Comparison of ENCODE assay signal across 2 cellular contexts in the genomic region with DNA sequence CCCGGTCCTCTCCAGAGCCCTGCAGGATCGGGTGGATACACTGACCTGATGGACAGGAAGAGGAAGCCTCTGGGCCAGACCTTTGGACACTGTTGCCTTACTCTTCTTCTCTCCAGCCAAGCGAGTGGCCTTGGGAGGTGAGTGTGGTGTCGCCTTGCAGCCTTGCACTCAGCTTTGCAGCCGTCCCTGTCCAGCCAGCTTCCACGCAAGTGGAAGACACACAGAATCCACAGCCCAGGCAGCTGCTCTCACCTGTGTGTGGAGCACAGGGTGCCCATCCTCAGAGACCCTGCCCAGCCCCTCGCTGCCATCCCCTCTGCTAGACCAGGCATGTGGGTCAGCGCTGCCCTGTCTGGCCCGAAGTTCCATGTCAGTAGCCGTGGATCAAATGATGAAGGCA.
A peak's percentile ranks its signal among the peaks of the same experiment; 100 is the strongest.
TF ChIP-seq lines count a peak whose summit lies in the region.

No MANE protein-coding gene starts in this region.

TF ChIP-seq in HepG2, 621 proteins besides CTCF, POLR2A, EP300 and RAD21:
- TF ChIP-seq HNF4A (CRISPR knock-in tag; IDR thresholded peaks at IDR 0.05): peak; percentile 32; the same call in 1 of the 2 replicates
- peak; percentile 27; the same call in 1 of the 2 replicates for TF ChIP-seq SIX4 (CRISPR knock-in tag; IDR thresholded peaks at IDR 0.05)
- no peak for TF ChIP-seq SNAI1 (CRISPR knock-in tag; IDR thresholded peaks at IDR 0.05; ENCODE audit: borderline replicate concordance)
- TF ChIP-seq, protein P1, sequence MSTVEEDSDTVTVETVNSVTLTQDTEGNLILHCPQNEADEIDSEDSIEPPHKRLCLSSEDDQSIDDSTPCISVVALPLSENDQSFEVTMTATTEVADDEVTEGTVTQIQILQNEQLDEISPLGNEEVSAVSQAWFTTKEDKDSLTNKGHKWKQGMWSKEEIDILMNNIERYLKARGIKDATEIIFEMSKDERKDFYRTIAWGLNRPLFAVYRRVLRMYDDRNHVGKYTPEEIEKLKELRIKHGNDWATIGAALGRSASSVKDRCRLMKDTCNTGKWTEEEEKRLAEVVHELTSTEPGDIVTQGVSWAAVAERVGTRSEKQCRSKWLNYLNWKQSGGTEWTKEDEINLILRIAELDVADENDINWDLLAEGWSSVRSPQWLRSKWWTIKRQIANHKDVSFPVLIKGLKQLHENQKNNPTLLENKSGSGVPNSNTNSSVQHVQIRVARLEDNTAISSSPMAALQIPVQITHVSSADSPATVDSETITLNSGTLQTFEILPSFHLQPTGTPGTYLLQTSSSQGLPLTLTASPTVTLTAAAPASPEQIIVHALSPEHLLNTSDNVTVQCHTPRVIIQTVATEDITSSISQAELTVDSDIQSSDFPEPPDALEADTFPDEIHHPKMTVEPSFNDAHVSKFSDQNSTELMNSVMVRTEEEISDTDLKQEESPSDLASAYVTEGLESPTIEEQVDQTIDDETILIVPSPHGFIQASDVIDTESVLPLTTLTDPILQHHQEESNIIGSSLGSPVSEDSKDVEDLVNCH (CRISPR knock-in tag; IDR thresholded peaks at IDR 0.05): no peak
- TF ChIP-seq ZC3H13 (CRISPR knock-in tag; IDR thresholded peaks at IDR 0.05): no peak
- TF ChIP-seq, protein P2, sequence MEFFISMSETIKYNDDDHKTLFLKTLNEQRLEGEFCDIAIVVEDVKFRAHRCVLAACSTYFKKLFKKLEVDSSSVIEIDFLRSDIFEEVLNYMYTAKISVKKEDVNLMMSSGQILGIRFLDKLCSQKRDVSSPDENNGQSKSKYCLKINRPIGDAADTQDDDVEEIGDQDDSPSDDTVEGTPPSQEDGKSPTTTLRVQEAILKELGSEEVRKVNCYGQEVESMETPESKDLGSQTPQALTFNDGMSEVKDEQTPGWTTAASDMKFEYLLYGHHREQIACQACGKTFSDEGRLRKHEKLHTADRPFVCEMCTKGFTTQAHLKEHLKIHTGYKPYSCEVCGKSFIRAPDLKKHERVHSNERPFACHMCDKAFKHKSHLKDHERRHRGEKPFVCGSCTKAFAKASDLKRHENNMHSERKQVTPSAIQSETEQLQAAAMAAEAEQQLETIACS (CRISPR knock-in tag; IDR thresholded peaks at IDR 0.05): no peak
- TF ChIP-seq ZKSCAN5 (CRISPR knock-in tag; IDR thresholded peaks at IDR 0.05): peak; percentile 58; the same call in 1 of the 2 replicates

TF ChIP-seq in SK-N-SH, 30 proteins besides CTCF, POLR2A, EP300 and RAD21:
- TF ChIP-seq, protein P3, sequence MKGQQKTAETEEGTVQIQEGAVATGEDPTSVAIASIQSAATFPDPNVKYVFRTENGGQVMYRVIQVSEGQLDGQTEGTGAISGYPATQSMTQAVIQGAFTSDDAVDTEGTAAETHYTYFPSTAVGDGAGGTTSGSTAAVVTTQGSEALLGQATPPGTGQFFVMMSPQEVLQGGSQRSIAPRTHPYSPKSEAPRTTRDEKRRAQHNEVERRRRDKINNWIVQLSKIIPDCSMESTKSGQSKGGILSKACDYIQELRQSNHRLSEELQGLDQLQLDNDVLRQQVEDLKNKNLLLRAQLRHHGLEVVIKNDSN (IDR thresholded peaks at IDR 0.05; ENCODE audit: borderline replicate concordance, low read depth): no peak
- TF ChIP-seq CHD2 (IDR thresholded peaks at IDR 0.05; ENCODE audit: low read length, partially characterized antibody) (no peak), JUND (IDR thresholded peaks at IDR 0.05) (no peak), RFX5 (IDR thresholded peaks at IDR 0.05; ENCODE audit: low read length) (no peak), FOXM1 (IDR thresholded peaks at IDR 0.05; ENCODE audit: low read depth) (no peak), NFIC (IDR thresholded peaks at IDR 0.05; ENCODE audit: borderline replicate concordance) (no peak), RCOR1 (IDR thresholded peaks at IDR 0.05; ENCODE audit: low read length) (no peak), YY1 (IDR thresholded peaks at IDR 0.05; ENCODE audit: low read depth) (no peak), ZBTB33 (IDR thresholded peaks at IDR 0.05; ENCODE audit: borderline replicate concordance, low read depth) (no peak), POLR2AphosphoS5 (IDR thresholded peaks at IDR 0.05; ENCODE audit: low read depth, low read length) (no peak), GATA2 (CRISPR knock-in tag; IDR thresholded peaks at IDR 0.05) (no peak), RXRA (IDR thresholded peaks at IDR 0.05; ENCODE audit: borderline replicate concordance, low read depth) (no peak), TAF1 (IDR thresholded peaks at IDR 0.05; ENCODE audit: borderline replicate concordance, low read depth, low read length) (no peak), NRF1 (IDR thresholded peaks at IDR 0.05; ENCODE audit: low read depth, low read length) (no peak)
- TF ChIP-seq, protein P4, sequence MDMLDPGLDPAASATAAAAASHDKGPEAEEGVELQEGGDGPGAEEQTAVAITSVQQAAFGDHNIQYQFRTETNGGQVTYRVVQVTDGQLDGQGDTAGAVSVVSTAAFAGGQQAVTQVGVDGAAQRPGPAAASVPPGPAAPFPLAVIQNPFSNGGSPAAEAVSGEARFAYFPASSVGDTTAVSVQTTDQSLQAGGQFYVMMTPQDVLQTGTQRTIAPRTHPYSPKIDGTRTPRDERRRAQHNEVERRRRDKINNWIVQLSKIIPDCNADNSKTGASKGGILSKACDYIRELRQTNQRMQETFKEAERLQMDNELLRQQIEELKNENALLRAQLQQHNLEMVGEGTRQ (IDR thresholded peaks at IDR 0.05; ENCODE audit: borderline replicate concordance, low read depth, low read length): no peak
- TF ChIP-seq, protein P5, sequence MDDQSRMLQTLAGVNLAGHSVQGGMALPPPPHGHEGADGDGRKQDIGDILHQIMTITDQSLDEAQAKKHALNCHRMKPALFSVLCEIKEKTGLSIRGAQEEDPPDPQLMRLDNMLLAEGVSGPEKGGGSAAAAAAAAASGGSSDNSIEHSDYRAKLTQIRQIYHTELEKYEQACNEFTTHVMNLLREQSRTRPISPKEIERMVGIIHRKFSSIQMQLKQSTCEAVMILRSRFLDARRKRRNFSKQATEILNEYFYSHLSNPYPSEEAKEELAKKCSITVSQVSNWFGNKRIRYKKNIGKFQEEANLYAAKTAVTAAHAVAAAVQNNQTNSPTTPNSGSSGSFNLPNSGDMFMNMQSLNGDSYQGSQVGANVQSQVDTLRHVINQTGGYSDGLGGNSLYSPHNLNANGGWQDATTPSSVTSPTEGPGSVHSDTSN (IDR thresholded peaks at IDR 0.05): no peak
- TF ChIP-seq, protein P6, sequence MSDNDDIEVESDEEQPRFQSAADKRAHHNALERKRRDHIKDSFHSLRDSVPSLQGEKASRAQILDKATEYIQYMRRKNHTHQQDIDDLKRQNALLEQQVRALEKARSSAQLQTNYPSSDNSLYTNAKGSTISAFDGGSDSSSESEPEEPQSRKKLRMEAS (IDR thresholded peaks at IDR 0.05; ENCODE audit: low read depth): no peak
